12 cellular contexts compared by ENCODE assay signal in genomic region chr6:12049165-12049564, GRCh38.
DNase-seq lines count a peak whose midpoint lies in the region; ATAC-seq lines count a peak whose summit lies in the region.
"Had no signal": no experiment of that assay in that cellular context is flagged by ENCODE, and none has a peak within 500 bp of the region (broad histone marks: within the 10 kb centered on the region; RNA-seq: fewer than 3 reads in every experiment).

No MANE protein-coding gene starts in this region.

- H3K27ac ChIP-seq in caudate nucleus (ENCODE audit: low read depth, low read length) = no peak overlapping the region
- H3K27ac ChIP-seq: suprapubic skin had no signal

- ATAC-seq in GM18511 (IDR thresholded peaks at IDR 0.05; ENCODE audit: unreplicated experiment) = peak; percentile 52
- ATAC-seq in GM19468 (IDR thresholded peaks at IDR 0.05; ENCODE audit: extremely low read depth, unreplicated experiment) = peak; percentile 15
- peak; percentile 37 for ATAC-seq in HG03378 (IDR thresholded peaks at IDR 0.05; ENCODE audit: unreplicated experiment)

- peak; percentile 34 for DNase-seq in germinal center (ENCODE audit: low spot score)
- DNase-seq in putamen (ENCODE audit: low spot score) = no peak
- no peak for DNase-seq in AG20443 (ENCODE audit: low spot score)
- no peak for DNase-seq in caudate nucleus (lab: John Stamatoyannopoulos, UW)
- DNase-seq: activated effector memory CD4-positive, alpha-beta T cell treated with anti-CD3 and anti-CD28 coated beads, Interleukin-2, amount 50 U/mL, for 16 hours; DND-41; hypothalamus; NCI-H510A treated with DMSO at 0.1 percent for 48 hours had no signal
